8 cellular contexts compared by ENCODE assay signal in genomic region chr19:50510121-50510670, GRCh38. TPM values are rescaled to one million over a fixed set of nuclear protein-coding genes. Genes with fewer than 3 reads are reported as not detected.
DNase-seq lines count a peak whose midpoint lies in the region; TF ChIP-seq lines count a peak whose summit lies in the region.

No MANE protein-coding gene starts in this region.

- peaks cover 10% of the 10 kb centered on the region for H3K79me2 ChIP-seq in mammary epithelial cell (ENCODE audit: insufficient read depth, low read length)

- intact Hi-C loops in activated naive CD4-positive, alpha-beta T cell treated with anti-CD3 and anti-CD28 coated beads for 36 hours (cut with micrococcal nuclease) = loop anchor here (10.0 kb wide), 1 partner anchor 1195 kb away; no protein-coding TSS in a partner anchor
- intact Hi-C loops in mammary epithelial cell (cut with micrococcal nuclease) (loop anchor here (5.0 to 10.0 kb wide), 2 partner anchors 143 to 595 kb away; partner anchors contain the start of genes CTU1 and NAPSA), uterus (cut with DNase I; ENCODE audit: low total_unique reads) (no loop called here)

- H3K27me3 Mint-ChIP-seq in activated naive CD4-positive, alpha-beta T cell treated with anti-CD3 and anti-CD28 coated beads for 36 hours (ENCODE audit: low read depth) = peaks cover 16% of the 10 kb centered on the region

- H2AFZ ChIP-seq in mammary epithelial cell (ENCODE audit: low read depth, low read length) (peak overlapping the region; percentile 98), mesenchymal stem cell (ENCODE audit: low read depth, low read length) (no peak overlapping the region)

- no TSS peak for BruUV-seq in mammary epithelial cell (replicated peaks; lab: Mats Ljungman, UMichigan)

- H3K9me3 Mint-ChIP-seq in activated naive CD4-positive, alpha-beta T cell treated with anti-CD3 and anti-CD28 coated beads for 36 hours = no peaks in the 10 kb centered on the region

- no peak overlapping the region for H2BK15ac ChIP-seq in mesenchymal stem cell (ENCODE audit: low read depth, poor library complexity, severe bottlenecking)

- H4K20me1 ChIP-seq in mammary epithelial cell (ENCODE audit: insufficient read depth, low read length) = no peaks in the 10 kb centered on the region

- peak overlapping the region; percentile 82 to 96 (median 94) for H3K4me3 ChIP-seq in mammary epithelial cell (replicated peaks in 1 of 3; ENCODE audit: insufficient read depth in 1 of 3, low read depth in 2 of 3, low read length in 3 of 3)
- H3K4me3 ChIP-seq in mesenchymal stem cell (ENCODE audit: insufficient read depth in 1 of 2, low read depth in 1 of 2, low read length in 2 of 2) = peak overlapping the region in 1 of 2 experiments; percentile 99
- H3K4me3 ChIP-seq in uterus = peak overlapping the region; percentile 59 to 97

- peaks cover 2% of the 10 kb centered on the region for H3K36me3 Mint-ChIP-seq in activated naive CD4-positive, alpha-beta T cell treated with anti-CD3 and anti-CD28 coated beads for 36 hours (ENCODE audit: low read depth)

- peak overlapping the region; percentile 87 for H3K4me3 Mint-ChIP-seq in activated naive CD4-positive, alpha-beta T cell treated with anti-CD3 and anti-CD28 coated beads for 36 hours

- no peaks in the 10 kb centered on the region for H3K36me3 ChIP-seq in mammary epithelial cell (ENCODE audit: insufficient read depth, low read length)
- H3K36me3 ChIP-seq in mesenchymal stem cell (ENCODE audit: control insufficient read depth in 1 of 2, insufficient read depth in 2 of 2, low read depth in 1 of 2, low read length in 2 of 2) = peaks cover 0 to 19% of the 10 kb centered on the region in 2 experiments
- no peaks in the 10 kb centered on the region for H3K36me3 ChIP-seq in uterus

- WGBS in mammary epithelial cell (ENCODE audit: low coverage, missing lambda C conversion rate) = 64% methylated on average over 16 of the region's 26 CpGs
- 82% methylated on average over 22 of the region's 26 CpGs for WGBS in mesenchymal stem cell

- peaks cover 10% of the 10 kb centered on the region for H3K79me1 ChIP-seq in mesenchymal stem cell (replicated peaks; ENCODE audit: low read length, poor library complexity, severe bottlenecking)

- peak overlapping the region; percentile 88 for H3K27ac Mint-ChIP-seq in activated naive CD4-positive, alpha-beta T cell treated with anti-CD3 and anti-CD28 coated beads for 36 hours

- no peak overlapping the region for H2BK120ac ChIP-seq in mesenchymal stem cell (ENCODE audit: low read depth, low read length)

- TF ChIP-seq CTCF in mammary epithelial cell (conservative IDR thresholded peaks at IDR 0.05 in 1 of 2, IDR thresholded peaks at IDR 0.05 in 1 of 2; ENCODE audit: extremely low read depth in 1 of 2, insufficient read depth in 1 of 2, low read depth in 1 of 2, low read length in 2 of 2) = no peak
- no peak for TF ChIP-seq CTCF in uterus (IDR thresholded peaks at IDR 0.05)

- peaks cover 23% of the 10 kb centered on the region for H3K4me1 Mint-ChIP-seq in activated naive CD4-positive, alpha-beta T cell treated with anti-CD3 and anti-CD28 coated beads for 36 hours (ENCODE audit: low read depth)

- dilution Hi-C loops in mammary epithelial cell (cut with HindIII; ENCODE audit: low sequenced_read_pairs) = no loop called here

- peak overlapping the region; percentile 27 for H2AK5ac ChIP-seq in mesenchymal stem cell (ENCODE audit: low read length, severe bottlenecking)

- H2BK12ac ChIP-seq in mesenchymal stem cell (ENCODE audit: low read length in 2 of 2) = peak overlapping the region in 1 of 2 experiments; percentile 17

- H3K27ac ChIP-seq in mammary epithelial cell (ENCODE audit: insufficient read depth, low read depth, low read length) = peak overlapping the region; percentile 79
- H3K27ac ChIP-seq in mesenchymal stem cell (ENCODE audit: low read length, poor library complexity, severe bottlenecking) = no peak overlapping the region
- peak overlapping the region; percentile 85 to 88 for H3K27ac ChIP-seq in uterus

- no peak overlapping the region for H2BK5ac ChIP-seq in mesenchymal stem cell (ENCODE audit: low read depth, low read length, poor library complexity, severe bottlenecking)

- H3K27me3 ChIP-seq in mammary epithelial cell (ENCODE audit: insufficient read depth, low read length) (no peaks in the 10 kb centered on the region), mesenchymal stem cell (ENCODE audit: control insufficient read depth in 1 of 2, insufficient read depth in 1 of 2, low read length in 2 of 2) (peaks cover 0 to 9% of the 10 kb centered on the region in 2 experiments), uterus (no peaks in the 10 kb centered on the region)

- DNase-seq in activated naive CD4-positive, alpha-beta T cell treated with anti-CD3 and anti-CD28 coated beads for 36 hours = no peak
- no peak for DNase-seq in activated naive CD4-positive, alpha-beta T cell (lab: John Stamatoyannopoulos, UW)
- DNase-seq in mammary epithelial cell = no peak
- no peak for DNase-seq in mesenchymal stem cell
- no peak for DNase-seq in uterus
- DNase-seq in SW480 (ENCODE audit: low spot score) = no peak
- DNase-seq in NCI-H2171 treated with DMSO at 0.1 percent for 48 hours (lab: John Stamatoyannopoulos, UW) = no peak
- DNase-seq in activated CD8-positive, alpha-beta memory T cell treated with anti-CD3 and anti-CD28 coated beads for 24 hours = no peak

- peak overlapping the region; percentile 54 for H4K91ac ChIP-seq in mesenchymal stem cell (ENCODE audit: low read length)

- peak overlapping the region; percentile 82 for H3K4me2 ChIP-seq in mammary epithelial cell (ENCODE audit: insufficient read depth, low read depth, low read length)
- H3K4me2 ChIP-seq in mesenchymal stem cell (ENCODE audit: low read length, poor library complexity, severe bottlenecking) = peak overlapping the region; percentile 62

- in situ Hi-C loops in mammary epithelial cell (cut with MboI; ENCODE audit: low sequenced_read_pairs in 2 of 2) = no loop called here

- no peak overlapping the region for H3K23ac ChIP-seq in mesenchymal stem cell (ENCODE audit: low read length in 2 of 2)

- peak overlapping the region in 1 of 2 experiments; percentile 47 for H3K4ac ChIP-seq in mesenchymal stem cell (ENCODE audit: low read depth in 1 of 2, low read length in 2 of 2)

- peak overlapping the region; percentile 33 for H4K8ac ChIP-seq in mesenchymal stem cell (ENCODE audit: low read length)

- no peaks in the 10 kb centered on the region for H3K9me3 ChIP-seq in mammary epithelial cell (replicated peaks; ENCODE audit: insufficient read depth, low read length)
- H3K9me3 ChIP-seq in mesenchymal stem cell (ENCODE audit: control insufficient read depth, low read length) = no peaks in the 10 kb centered on the region
- no peaks in the 10 kb centered on the region for H3K9me3 ChIP-seq in uterus

- H3K18ac ChIP-seq in mesenchymal stem cell (ENCODE audit: low read depth in 1 of 2, low read length in 2 of 2) = peak overlapping the region in 1 of 2 experiments; percentile 37

- peaks cover 12% of the 10 kb centered on the region for H3K4me1 ChIP-seq in mammary epithelial cell (ENCODE audit: insufficient read depth, low read length)
- H3K4me1 ChIP-seq in mesenchymal stem cell (ENCODE audit: control insufficient read depth, insufficient read depth, low read depth, low read length) = peaks cover 22% of the 10 kb centered on the region
- peaks cover 0 to 7% of the 10 kb centered on the region in 2 donors for H3K4me1 ChIP-seq in uterus

- no peak for TF ChIP-seq POLR2A in uterus (IDR thresholded peaks at IDR 0.05)

- H3K14ac ChIP-seq in mesenchymal stem cell (ENCODE audit: low read length in 2 of 2) = peak overlapping the region in 1 of 2 experiments; percentile 19

- H3K9ac ChIP-seq in mammary epithelial cell (ENCODE audit: insufficient read depth, low read length) (peak overlapping the region; percentile 84), mesenchymal stem cell (ENCODE audit: low read length) (peak overlapping the region; percentile 98)

- CTCF ChIA-PET in activated naive CD4-positive, alpha-beta T cell treated with anti-CD3 and anti-CD28 coated beads for 36 hours (lab: Charles Lee) = interaction anchor here (0.6 to 0.7 kb wide), 2 partner anchors 13 to 214 kb away, joined by 3 read pairs; no protein-coding TSS in a partner anchor
- CTCF ChIA-PET in mammary epithelial cell (lab: Charles Lee; ENCODE audit: low non-redundant PET) = no interaction called here

RNA-seq across cellular contexts. Expression of gene JOSD2, which starts 0.8 kb away (rescaled TPM):
- 10 to 100 TPM; 17.2 to 17.9 TPM for total RNA-seq in activated naive CD4-positive, alpha-beta T cell treated with anti-CD3 and anti-CD28 coated beads for 36 hours
- total RNA-seq in mammary epithelial cell (10 to 100 TPM; 17.3 to 71.1 TPM), uterus (10 to 100 TPM in 1 of 4 donors, 1 to 10 TPM in 3; 1.8 to 22.8 (median 5.5) TPM)
- polyA plus RNA-seq in mammary epithelial cell = 41.6 TPM
- polyA minus RNA-seq in mammary epithelial cell = 1.4 TPM
- polyA plus RNA-seq in mesenchymal stem cell (2013, experiment 1 of 2) = 29.7 TPM
- polyA plus RNA-seq in mesenchymal stem cell (2013, experiment 2 of 2) = 30.2 TPM

RNA-seq across cellular contexts. Expression of gene ASPDH, which starts 3.5 kb away (rescaled TPM):
- total RNA-seq in activated naive CD4-positive, alpha-beta T cell treated with anti-CD3 and anti-CD28 coated beads for 36 hours = not detected
- total RNA-seq in mammary epithelial cell (not detected), uterus (not detected)
- not detected for polyA plus RNA-seq in mammary epithelial cell
- polyA minus RNA-seq in mammary epithelial cell = not detected
- polyA plus RNA-seq in mesenchymal stem cell (2013, experiment 1 of 2) = not detected
- not detected for polyA plus RNA-seq in mesenchymal stem cell (2013, experiment 2 of 2)

RNA-seq across cellular contexts. Expression of gene GARIN5A, which starts 33.5 kb away (rescaled TPM):
- total RNA-seq in activated naive CD4-positive, alpha-beta T cell treated with anti-CD3 and anti-CD28 coated beads for 36 hours = under 1 TPM in 1 of 2 experiments, not detected in 1; 0.57 TPM
- total RNA-seq in mammary epithelial cell (1 to 10 TPM; 1.0 to 2.1 TPM), uterus (1 to 10 TPM in 2 of 4 donors, under 1 TPM in 1, not detected in 1; 0.62 to 5.4 (median 1.8) TPM)
- 1.4 TPM for polyA plus RNA-seq in mammary epithelial cell
- 5.2 TPM for polyA minus RNA-seq in mammary epithelial cell
- polyA plus RNA-seq in mesenchymal stem cell (2013, experiment 1 of 2) = 1.0 TPM
- 0.88 TPM for polyA plus RNA-seq in mesenchymal stem cell (2013, experiment 2 of 2)

RNA-seq across cellular contexts. Expression of gene EMC10, which starts 33.9 kb away (rescaled TPM):
- 10 to 100 TPM; 28.4 to 29.2 TPM for total RNA-seq in activated naive CD4-positive, alpha-beta T cell treated with anti-CD3 and anti-CD28 coated beads for 36 hours
- total RNA-seq in mammary epithelial cell (10 to 100 TPM; 53.8 to 77.1 TPM), uterus (100 to 1,000 TPM in 1 of 4 donors, 10 to 100 TPM in 3; 30.5 to 121 (median 45.8) TPM)
- 41.8 TPM for polyA plus RNA-seq in mammary epithelial cell
- 7.1 TPM for polyA minus RNA-seq in mammary epithelial cell
- 104 TPM for polyA plus RNA-seq in mesenchymal stem cell (2013, experiment 1 of 2)
- 102 TPM for polyA plus RNA-seq in mesenchymal stem cell (2013, experiment 2 of 2)

RNA-seq across cellular contexts. Expression of gene LRRC4B, which starts 58.0 kb away (rescaled TPM):
- not detected for total RNA-seq in activated naive CD4-positive, alpha-beta T cell treated with anti-CD3 and anti-CD28 coated beads for 36 hours
- not detected for total RNA-seq in mammary epithelial cell
- polyA plus RNA-seq in mammary epithelial cell = not detected
- polyA minus RNA-seq in mammary epithelial cell = not detected
- not detected for polyA plus RNA-seq in mesenchymal stem cell (2013, experiment 1 of 2)
- 0.03 TPM for polyA plus RNA-seq in mesenchymal stem cell (2013, experiment 2 of 2)
- 10 to 100 TPM in 2 of 4 donors, 1 to 10 TPM in 2; 2.4 to 38.0 (median 13.2) TPM for total RNA-seq in uterus
